19 cellular contexts compared by ENCODE assay signal in genomic region chr21:44708213-44708865, GRCh38. TPM values are rescaled to one million over a fixed set of nuclear protein-coding genes. Genes with fewer than 3 reads are reported as not detected.
DNase-seq lines count a peak whose midpoint lies in the region; ATAC-seq and TF ChIP-seq lines count a peak whose summit lies in the region.
"Had no signal": no experiment of that assay in that cellular context is flagged by ENCODE, and none has a peak within 500 bp of the region (broad histone marks: within the 10 kb centered on the region; RNA-seq: fewer than 3 reads in every experiment).

No MANE protein-coding gene starts in this region.

- H3K27me3 ChIP-seq in NT2/D1 (ENCODE audit: insufficient read depth, insufficient read length) (peaks cover 78% of the 10 kb centered on the region), left ventricle myocardium inferior (ENCODE audit: low read depth) (peaks cover 98% of the 10 kb centered on the region)

- H3K36me3 Mint-ChIP-seq in CD14-positive monocyte = peaks cover 0 to 12% of the 10 kb centered on the region in 2 donors
- H3K36me3 Mint-ChIP-seq: IgD-negative memory B cell had no signal

- peak overlapping the region; percentile 85 for H3K9ac ChIP-seq in NT2/D1 (ENCODE audit: insufficient read length, low read depth)

- DNase-seq in activated CD8-positive, alpha-beta memory T cell treated with anti-CD3 and anti-CD28 coated beads for 24 hours = peak; percentile 56
- no peak for DNase-seq in activated CD8-positive, alpha-beta memory T cell treated with anti-CD3 and anti-CD28 coated beads, Interleukin-2, amount 50 U/mL, for 4 hours
- DNase-seq in NT2/D1 (ENCODE audit: low read depth, low spot score) (peak; percentile 69), left ventricle myocardium inferior (no peak), sciatic nerve (ENCODE audit: low spot score) (peak; percentile 34), NCI-H2196 treated with DMSO at 0.1 percent for 48 hours (lab: John Stamatoyannopoulos, UW; ENCODE audit: unreplicated experiment) (no peak), CD14-positive monocyte (ENCODE audit: low spot score) (no peak)
- DNase-seq: activated CD4-positive, alpha-beta T cell treated with anti-CD3 and anti-CD28 coated beads for 4 hours; mesenchymal stem cell; NCI-H1105 treated with DMSO at 0.1 percent for 48 hours; NCI-H524 had no signal

- H3K4me3 Mint-ChIP-seq in CD14-positive monocyte = peak overlapping the region in 1 of 2 donors; percentile 80
- H3K4me3 Mint-ChIP-seq: T-helper 1 cell treated with Interleukin-12 subunit alpha and Interleukin-12 subunit beta and Interleukin-4 antibody, amounts not matched to agents 30 μg/mL and 1 μg/mL, for 36 hours had no signal

- peaks cover 56% of the 10 kb centered on the region for H3K4me1 ChIP-seq in NT2/D1 (ENCODE audit: insufficient read depth, insufficient read length)
- peaks cover 56% of the 10 kb centered on the region for H3K4me1 ChIP-seq in left ventricle myocardium inferior
- H3K4me1 ChIP-seq: pancreas had no signal

- no peaks in the 10 kb centered on the region for H3K36me3 ChIP-seq in NT2/D1 (ENCODE audit: insufficient read depth, insufficient read length, low read length)
- H3K36me3 ChIP-seq in left ventricle myocardium inferior = no peaks in the 10 kb centered on the region
- H3K36me3 ChIP-seq: pancreas had no signal

- H3K9me3 Mint-ChIP-seq in CD14-positive monocyte = peaks cover 8 to 47% (median 23%) of the 10 kb centered on the region in 7 donors

- intact Hi-C loops in left ventricle myocardium inferior (cut with micrococcal nuclease) = no loop called here
- intact Hi-C loops in sciatic nerve (cut with DNase I) = no loop called here
- intact Hi-C loops in CD14-positive monocyte (cut with micrococcal nuclease) = no loop called here

- peak overlapping the region; percentile 58 for H3K27ac ChIP-seq in left ventricle myocardium inferior (replicated peaks)
- H3K27ac ChIP-seq: pancreas had no signal

- peaks cover 1% of the 10 kb centered on the region for H3K4me1 Mint-ChIP-seq in CD14-positive monocyte

- peaks cover 88 to 100% (median 96%) of the 10 kb centered on the region in 3 donors for H3K27me3 Mint-ChIP-seq in CD14-positive monocyte (ENCODE audit: low read depth in 3 of 3)

- no peak overlapping the region for H3K27ac Mint-ChIP-seq in CD14-positive monocyte
- H3K27ac Mint-ChIP-seq: T-helper 1 cell treated with Interleukin-12 subunit alpha and Interleukin-12 subunit beta and Interleukin-4 antibody, amounts not matched to agents 30 μg/mL and 1 μg/mL, for 36 hours had no signal

- peak overlapping the region; percentile 52 for H3K4me3 ChIP-seq in NT2/D1 (ENCODE audit: insufficient read length, low read depth)
- H3K4me3 ChIP-seq in left ventricle myocardium inferior = peak overlapping the region; percentile 53
- H3K4me3 ChIP-seq: pancreas had no signal

- H3K9me3 ChIP-seq in NT2/D1 (ENCODE audit: insufficient read depth, low read length) = no peaks in the 10 kb centered on the region
- H3K9me3 ChIP-seq in left ventricle myocardium inferior (replicated peaks) = no peaks in the 10 kb centered on the region
- H3K9me3 ChIP-seq: pancreas had no signal

- TF ChIP-seq CTCF in left ventricle myocardium inferior (IDR thresholded peaks at IDR 0.05; ENCODE audit: borderline replicate concordance) = no peak
- TF ChIP-seq CTCF in CD14-positive monocyte (IDR thresholded peaks at IDR 0.05) = no peak

- ATAC-seq in sciatic nerve (no peak), HG02884 (IDR thresholded peaks at IDR 0.05; ENCODE audit: unreplicated experiment) (no peak)
- ATAC-seq: pancreas had no signal

RNA-seq across cellular contexts. Expression of gene TSPEAR, which starts 3.0 kb away (rescaled TPM):
- total RNA-seq in left ventricle myocardium inferior = 3.3 TPM
- total RNA-seq in sciatic nerve = not detected
- polyA plus RNA-seq in CD14-positive monocyte = not detected
- total RNA-seq: astrocyte, fibroblast of lung, temporal lobe had no signal
- polyA plus RNA-seq: fibroblast of lung, IgD-negative memory B cell had no signal

RNA-seq across cellular contexts. Expression of gene KRTAP10-12, which starts 11.4 kb away (rescaled TPM):
- not detected for total RNA-seq in left ventricle myocardium inferior
- total RNA-seq in sciatic nerve = not detected
- polyA plus RNA-seq in CD14-positive monocyte = not detected
- total RNA-seq: astrocyte, dermis microvascular lymphatic vessel endothelial cell, fibroblast of lung, pancreas, temporal lobe had no signal
- polyA plus RNA-seq: fibroblast of lung, IgD-negative memory B cell, pancreas had no signal

RNA-seq across cellular contexts. Expression of gene KRTAP12-1, which starts 26.4 kb away (rescaled TPM):
- total RNA-seq in left ventricle myocardium inferior = not detected
- total RNA-seq in sciatic nerve = not detected
- polyA plus RNA-seq in CD14-positive monocyte = not detected
- total RNA-seq: astrocyte, dermis microvascular lymphatic vessel endothelial cell, fibroblast of lung, pancreas, temporal lobe had no signal
- polyA plus RNA-seq: fibroblast of lung, IgD-negative memory B cell, pancreas had no signal

RNA-seq across cellular contexts. Expression of gene KRTAP12-2, which starts 41.6 kb away (rescaled TPM):
- total RNA-seq in left ventricle myocardium inferior = not detected
- total RNA-seq in sciatic nerve = not detected
- polyA plus RNA-seq in CD14-positive monocyte = not detected
- total RNA-seq: astrocyte, dermis microvascular lymphatic vessel endothelial cell, fibroblast of lung, pancreas, temporal lobe had no signal
- polyA plus RNA-seq: fibroblast of lung, IgD-negative memory B cell, pancreas had no signal

RNA-seq across cellular contexts. Expression of gene KRTAP12-3, which starts 50.6 kb away (rescaled TPM):
- not detected for total RNA-seq in left ventricle myocardium inferior
- not detected for total RNA-seq in sciatic nerve
- not detected for polyA plus RNA-seq in CD14-positive monocyte
- total RNA-seq: astrocyte, dermis microvascular lymphatic vessel endothelial cell, fibroblast of lung, pancreas, temporal lobe had no signal
- polyA plus RNA-seq: fibroblast of lung, IgD-negative memory B cell, pancreas had no signal

Comparison
In these comparisons a context has a peak if more than half of its experiments do, and no peak if none do; other contexts are left out.
1. DNase-seq: peak in activated CD8-positive, alpha-beta memory T cell treated with anti-CD3 and anti-CD28 coated beads for 24 hours (single experiment), NT2/D1 (single experiment) and sciatic nerve (single experiment); none in activated CD8-positive, alpha-beta memory T cell treated with anti-CD3 and anti-CD28 coated beads, Interleukin-2, amount 50 U/mL, for 4 hours (single experiment), left ventricle myocardium inferior (single experiment), NCI-H2196 treated with DMSO at 0.1 percent for 48 hours (single experiment) and CD14-positive monocyte (single experiment).